ENCODE assay signal across 8 cellular contexts in the genomic region with DNA sequence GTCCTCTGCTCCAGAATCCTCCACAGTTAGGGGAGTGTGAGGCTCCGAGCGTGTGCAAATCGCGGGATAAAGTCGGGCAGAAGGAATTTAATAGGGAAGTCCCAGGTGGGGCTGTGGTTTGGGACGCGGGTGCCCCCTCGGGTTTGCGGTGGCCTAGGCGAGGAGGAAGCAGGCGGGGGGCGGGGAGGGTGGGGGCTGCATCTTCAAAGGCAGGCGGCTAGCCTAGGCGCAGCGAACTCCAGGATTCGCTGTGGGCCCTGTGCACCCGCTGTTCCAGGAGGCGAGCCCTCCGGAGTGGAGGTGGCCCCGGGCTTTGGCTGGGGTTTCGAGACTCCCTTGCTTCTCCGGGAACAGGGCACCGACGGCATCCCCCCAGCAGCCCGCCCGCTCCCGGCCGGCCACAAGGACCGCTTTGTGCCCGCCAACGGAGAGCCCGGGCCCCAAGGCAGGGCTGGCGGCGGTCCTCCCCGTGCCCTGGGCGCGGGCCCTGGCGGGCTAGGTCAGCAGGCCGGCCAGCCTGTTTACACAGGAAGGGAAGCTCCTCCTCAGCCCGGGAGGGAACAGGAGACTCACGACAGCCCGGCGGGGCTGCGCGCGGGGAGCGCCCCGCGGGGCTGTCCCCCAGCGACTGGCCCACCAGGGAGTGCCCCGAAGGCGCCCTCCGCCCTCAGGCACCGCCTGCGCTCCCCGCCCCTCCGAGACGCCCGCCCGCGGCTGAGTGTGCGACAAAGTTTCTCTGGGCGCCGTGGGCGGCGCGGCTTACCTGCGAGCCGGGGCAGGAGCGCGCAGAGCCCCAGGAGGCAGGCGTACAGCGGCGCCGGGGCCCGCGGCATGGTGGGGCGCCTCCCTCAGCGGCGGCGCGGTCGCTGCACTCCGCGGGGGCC. TPM values are rescaled to one million over a fixed set of nuclear protein-coding genes. Genes with fewer than 3 reads are reported as not detected.
A peak's percentile ranks its signal among the peaks of the same experiment; 100 is the strongest.
DNase-seq lines count a peak whose midpoint lies in the region; ATAC-seq and TF ChIP-seq lines count a peak whose summit lies in the region.

No MANE protein-coding gene starts in this region.

- DNase-seq in DMS53 (lab: John Stamatoyannopoulos, UW), result peak; percentile 77
- DNase-seq in DMS53 treated with DMSO at 0.1 percent for 48 hours (lab: John Stamatoyannopoulos, UW; ENCODE audit: unreplicated experiment), result no peak
- DNase-seq in HFFc6, result peak; percentile 19
- peak in 2 of 3 donors; percentile 65 to 80 for DNase-seq in Peyer's patch
- peak; percentile 59 to 70 (median 63) for DNase-seq in adrenal gland
- peak; percentile 63 for DNase-seq in hepatic stellate cell (ENCODE audit: low spot score)
- peak; percentile 51 to 74 for DNase-seq in psoas muscle
- no peak for DNase-seq in Karpas-422

- H3K36me3 ChIP-seq in Peyer's patch, result no peaks in the 10 kb centered on the region
- H3K36me3 ChIP-seq in adrenal gland (replicated peaks in 1 of 2), result no peaks in the 10 kb centered on the region
- H3K36me3 ChIP-seq in psoas muscle (ENCODE audit: insufficient read depth in 1 of 2, low read depth in 1 of 2), result no peaks in the 10 kb centered on the region
- H3K36me3 ChIP-seq in Karpas-422 (ENCODE audit: insufficient read depth, low read length), result no peaks in the 10 kb centered on the region

- no peaks in the 10 kb centered on the region for H3K9me3 Mint-ChIP-seq in HFFc6

- H3K9me3 ChIP-seq in Peyer's patch, result no peaks in the 10 kb centered on the region
- H3K9me3 ChIP-seq in adrenal gland (replicated peaks in 1 of 3), result no peaks in the 10 kb centered on the region
- H3K9me3 ChIP-seq in psoas muscle, result no peaks in the 10 kb centered on the region
- no peaks in the 10 kb centered on the region for H3K9me3 ChIP-seq in Karpas-422 (ENCODE audit: low read length)

- peak overlapping the region; percentile 64 to 96 (median 78) for H3K27ac ChIP-seq in Peyer's patch
- peak overlapping the region; percentile 74 to 93 (median 87) for H3K27ac ChIP-seq in adrenal gland
- H3K27ac ChIP-seq in psoas muscle, result peak overlapping the region; percentile 92
- no peak overlapping the region for H3K27ac ChIP-seq in Karpas-422 (ENCODE audit: low read length)

- H3K9ac ChIP-seq in Karpas-422 (ENCODE audit: low read length), result no peak overlapping the region

- intact Hi-C loops in adrenal gland (cut with DNase I) (loop anchor here in 1 of 2 donors (5.0 kb wide), 1 partner anchor 99 kb away; no protein-coding TSS in a partner anchor), psoas muscle (cut with DNase I) (loop anchor here in 1 of 2 donors (1.0 to 5.0 kb wide), 2 partner anchors 49 to 100 kb away; no protein-coding TSS in a partner anchor)

- ATAC-seq in psoas muscle, result peak; percentile 52 to 66 (median 58)

- H3K4me1 ChIP-seq in Peyer's patch (peaks cover 0 to 12% (median 0%) of the 10 kb centered on the region in 4 donors), adrenal gland (replicated peaks in 1 of 2) (peaks cover 0 to 25% of the 10 kb centered on the region in 2 donors), psoas muscle (peaks cover 14% of the 10 kb centered on the region), Karpas-422 (ENCODE audit: low read length) (no peaks in the 10 kb centered on the region)

- no peak overlapping the region for H2AFZ ChIP-seq in Karpas-422 (ENCODE audit: low read length)

- H3K27me3 ChIP-seq in Peyer's patch (no peaks in the 10 kb centered on the region), adrenal gland (no peaks in the 10 kb centered on the region), psoas muscle (ENCODE audit: insufficient read depth in 3 of 3, low read length in 2 of 3) (no peaks in the 10 kb centered on the region), Karpas-422 (ENCODE audit: low read length) (no peaks in the 10 kb centered on the region)

- no peaks in the 10 kb centered on the region for H3K9me2 ChIP-seq in Karpas-422 (replicated peaks; ENCODE audit: insufficient read depth, low read length)

- peak overlapping the region; percentile 92 for H3K4me3 Mint-ChIP-seq in HFFc6

- H3K27ac Mint-ChIP-seq in HFFc6, result peak overlapping the region; percentile 76

- no peaks in the 10 kb centered on the region; the same call in 1 of the 2 replicates for H3K27me3 Mint-ChIP-seq in HFFc6 (ENCODE audit: insufficient read depth)

- no peaks in the 10 kb centered on the region for H3K79me2 ChIP-seq in Karpas-422 (ENCODE audit: low read length)

- 1 to 5% (median 3%) methylated on average over 8 to 85 of the region's 85 CpGs for WGBS in adrenal gland, 4 donors
- WGBS in psoas muscle, 3 donors, result 2 to 6% (median 4%) methylated on average over 38 to 85 of the region's 85 CpGs

- peak overlapping the region; percentile 58 to 89 (median 66) for H3K4me3 ChIP-seq in Peyer's patch
- peak overlapping the region in 3 of 4 donors; percentile 68 to 88 (median 79) for H3K4me3 ChIP-seq in adrenal gland
- peak overlapping the region; percentile 91 for H3K4me3 ChIP-seq in psoas muscle
- no peak overlapping the region for H3K4me3 ChIP-seq in Karpas-422 (ENCODE audit: low read length)

- peaks cover 57% of the 10 kb centered on the region for H3K4me1 Mint-ChIP-seq in HFFc6 (ENCODE audit: low read depth)

- 0 out of 2 replicates have a peak, but pooled peaks cover 6% of the 10 kb centered on the region for H3K36me3 Mint-ChIP-seq in HFFc6 (ENCODE audit: low read depth)

- TF ChIP-seq POLR2A in Peyer's patch (IDR thresholded peaks at IDR 0.05) (peak; percentile 27), adrenal gland (IDR thresholded peaks at IDR 0.05) (peak in 1 of 2 donors; percentile 47)

- H3K4me2 ChIP-seq in Karpas-422 (ENCODE audit: low read depth, low read length, poor library complexity, severe bottlenecking), result no peak overlapping the region

- peak; percentile 32 for TF ChIP-seq CTCF in HFFc6 (IDR thresholded peaks at IDR 0.05)
- TF ChIP-seq CTCF in Peyer's patch (IDR thresholded peaks at IDR 0.05), result peak in 1 of 6 experiments; percentile 7
- TF ChIP-seq CTCF in adrenal gland (IDR thresholded peaks at IDR 0.05), result peak in 1 of 6 experiments; percentile 10
- TF ChIP-seq CTCF in psoas muscle (IDR thresholded peaks at IDR 0.05), result no peak

- H4K20me1 ChIP-seq in Karpas-422 (ENCODE audit: insufficient read depth, low read depth, low read length), result no peaks in the 10 kb centered on the region

RNA-seq across cellular contexts. Expression of a gene that starts 0.8 kb away (rescaled TPM):
- total RNA-seq in HFFc6 (2021; fragmentation: NEBNext Ultra II Directional; extraction: Animal tissue kit (Norgen Biotek cat#: 25700)), result 100 to 1,000 TPM; 203 to 332 (median 220) TPM
- total RNA-seq in Peyer's patch (100 to 1,000 TPM in 3 of 4 donors, 10 to 100 TPM in 1; 79.5 to 143 (median 132) TPM), adrenal gland (100 to 1,000 TPM in 6 of 8 donors, 10 to 100 TPM in 2; 73.6 to 404 (median 111) TPM), psoas muscle (10 to 100 TPM; 37.5 to 61.5 (median 54.8) TPM)
- polyA plus RNA-seq in adrenal gland (10 to 100 TPM; 22.8 to 30.8 (median 25.6) TPM), psoas muscle (10 to 100 TPM; 19.3 to 28.2 (median 19.8) TPM)
- total RNA-seq in Karpas-422 (2014; rRNA removed; shearing (Covaris generic); ENCODE audit: low replicate concordance), result 0.86 and 4.7 TPM in 2 replicates

RNA-seq across cellular contexts. Expression of a gene that starts 48.1 kb away (rescaled TPM):
- total RNA-seq in HFFc6 (2021; fragmentation: NEBNext Ultra II Directional; extraction: Animal tissue kit (Norgen Biotek cat#: 25700)), result under 1 TPM in 4 of 6 experiments, not detected in 2; 0.06 to 0.21 (median 0.09) TPM
- total RNA-seq in Peyer's patch (100 to 1,000 TPM in 3 of 4 donors, 10 to 100 TPM in 1; 14.0 to 612 (median 512) TPM), adrenal gland (1 to 10 TPM in 1 of 8 donors, under 1 TPM in 2, not detected in 5; 0.11 to 1.5 (median 0.36) TPM), psoas muscle (under 1 TPM in 1 of 4 donors, not detected in 3; 0.13 TPM)
- polyA plus RNA-seq in adrenal gland (1 to 10 TPM in 1 of 3 donors, under 1 TPM in 2; 0.08 to 2.6 (median 0.10) TPM), psoas muscle (under 1 TPM in 2 of 3 donors, not detected in 1; 0.12 to 0.16 TPM)
- total RNA-seq in Karpas-422 (2014; rRNA removed; shearing (Covaris generic); ENCODE audit: low replicate concordance), result 0.07 TPM in 1 of 2 replicates, not detected in the other

Comparison
In these comparisons a context has a peak if more than half of its experiments do, and no peak if none do; other contexts are left out.
1. DNase-seq: peak in DMS53 (single experiment), HFFc6 (single experiment), Peyer's patch (2 of 3), adrenal gland (7 of 7), hepatic stellate cell (single experiment) and psoas muscle (2 of 2); none in DMS53 treated with DMSO at 0.1 percent for 48 hours (single experiment) and Karpas-422 (single experiment).
2. RNA of a gene that starts 48.1 kb away (total RNA-seq): 14.0 to 612 TPM in Peyer's patch; 0.13 TPM in psoas muscle, 0.06 to 0.21 TPM in HFFc6, 0.11 to 1.5 TPM in adrenal gland and 0.07 TPM in Karpas-422; every median in the first group is over 4 times any median in the second.